ENCODE assay signal across 8 cellular contexts in the genomic region with DNA sequence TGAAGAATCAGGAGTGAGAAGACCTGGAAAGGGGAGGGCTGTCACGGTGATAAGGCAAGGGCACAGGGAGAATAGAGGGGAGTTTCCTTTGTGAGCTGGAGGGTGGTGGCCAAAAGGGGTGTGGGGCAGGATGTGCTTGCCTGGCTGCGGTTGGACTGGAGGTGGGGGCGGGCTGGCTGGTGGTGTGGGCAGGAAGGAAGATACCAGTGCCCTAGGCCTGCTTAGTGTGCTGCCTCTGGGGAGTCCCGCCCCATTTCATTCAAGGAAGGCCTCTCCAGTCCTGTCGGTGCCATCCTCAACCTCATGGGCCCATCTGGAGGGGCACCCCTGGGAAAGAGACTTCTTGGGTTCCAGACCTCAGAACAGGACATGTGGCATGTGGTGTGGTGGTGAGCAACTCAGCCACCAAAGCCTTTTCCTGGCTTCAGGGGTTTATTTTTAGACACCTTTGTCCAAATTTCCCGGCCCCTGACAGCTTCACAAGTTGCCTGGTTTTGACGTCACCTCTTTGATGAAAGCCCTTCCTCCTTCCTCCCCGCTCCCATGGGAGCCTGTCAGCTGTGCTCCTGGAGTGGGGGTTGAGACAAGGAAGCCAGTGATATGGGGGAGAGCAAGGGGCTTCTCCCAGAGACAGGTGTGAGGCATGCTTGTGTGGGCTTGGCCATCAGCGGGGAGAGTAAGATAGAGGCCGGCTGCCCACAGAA. TPM values are rescaled to one million over a fixed set of nuclear protein-coding genes. Genes with fewer than 3 reads are reported as not detected.
DNase-seq lines count a peak whose midpoint lies in the region; ATAC-seq, FAIRE-seq and TF ChIP-seq lines count a peak whose summit lies in the region.

No MANE protein-coding gene starts in this region.

- TF ChIP-seq CTCF in fibroblast of mammary gland (conservative IDR thresholded peaks at IDR 0.05; ENCODE audit: control insufficient read depth, insufficient read depth, low read depth, low read length), result no peak

- H3K36me3 ChIP-seq in small intestine (ENCODE audit: control insufficient read depth in 2 of 2, insufficient read depth in 2 of 2, low read length in 2 of 2), result peaks cover 6 to 8% of the 10 kb centered on the region in 2 donors

- WGBS in small intestine, 3 donors, result 56 to 82% (median 58%) methylated on average over 10 of the region's 10 CpGs

- H3K9me3 ChIP-seq in small intestine (ENCODE audit: control insufficient read depth, low read depth), result no peaks in the 10 kb centered on the region

- no peak for FAIRE-seq in small intestine (lab: Jason Lieb, UNC)

- peak overlapping the region in 1 of 2 donors; percentile 78 for H3K27ac ChIP-seq in small intestine (ENCODE audit: low read depth in 1 of 2, low read length in 1 of 2)

- H3K27me3 ChIP-seq in small intestine (ENCODE audit: control insufficient read depth in 2 of 2, insufficient read depth in 2 of 2, low read length in 2 of 2), result no peaks in the 10 kb centered on the region

- peaks cover 0 to 2% of the 10 kb centered on the region in 2 donors for H3K4me1 ChIP-seq in small intestine (ENCODE audit: control insufficient read depth in 2 of 2, insufficient read depth in 1 of 2, low read depth in 1 of 2, low read length in 1 of 2)

- H3K4me3 ChIP-seq in fibroblast of mammary gland (ENCODE audit: control insufficient read depth, low read depth, low read length) (no peak overlapping the region), small intestine (ENCODE audit: low read depth in 1 of 2, low read length in 2 of 2) (no peak overlapping the region)

- peak; percentile 51 for DNase-seq in M059J (ENCODE audit: low read depth)
- DNase-seq in activated CD8-positive, alpha-beta memory T cell treated with anti-CD3 and anti-CD28 coated beads, Interleukin-2, amount 50 U/mL, for 4 hours, result peak; percentile 71
- DNase-seq in fibroblast of mammary gland (ENCODE audit: low read depth), result peak; percentile 23
- DNase-seq in small intestine, result peak; percentile 45
- no peak for DNase-seq in dedifferentiated amniotic fluid mesenchymal stem cell (ENCODE audit: extremely low spot score)
- no peak for DNase-seq in epidermal melanocyte (ENCODE audit: insufficient read length, low spot score)
- no peak for DNase-seq in NCI-H446 (lab: John Stamatoyannopoulos, UW)

- ATAC-seq in GM19397 (IDR thresholded peaks at IDR 0.05; ENCODE audit: unreplicated experiment), result peak; percentile 66

RNA-seq across cellular contexts. Expression of a gene that starts 15.6 kb away (rescaled TPM):
- total RNA-seq in M059J (2014; rRNA removed; shearing (Covaris generic)), result 56.3 and 61.0 TPM in 2 replicates
- 10 to 100 TPM; 66.2 to 85.7 (median 68.4) TPM for polyA plus RNA-seq in small intestine

RNA-seq across cellular contexts. Expression of a gene that starts 20.2 kb away (rescaled TPM):
- not detected in 2 replicates for total RNA-seq in M059J (2014; rRNA removed; shearing (Covaris generic))
- under 1 TPM in 1 of 3 donors, not detected in 2; 0.18 TPM for polyA plus RNA-seq in small intestine

Comparison
In these comparisons a context has a peak if more than half of its experiments do, and no peak if none do; other contexts are left out.
1. DNase-seq: peak in M059J (single experiment), activated CD8-positive, alpha-beta memory T cell treated with anti-CD3 and anti-CD28 coated beads, Interleukin-2, amount 50 U/mL, for 4 hours (single experiment), fibroblast of mammary gland (single experiment) and small intestine (single experiment); none in dedifferentiated amniotic fluid mesenchymal stem cell (single experiment), epidermal melanocyte (single experiment) and NCI-H446 (0 of 2).